In the genomic region with DNA sequence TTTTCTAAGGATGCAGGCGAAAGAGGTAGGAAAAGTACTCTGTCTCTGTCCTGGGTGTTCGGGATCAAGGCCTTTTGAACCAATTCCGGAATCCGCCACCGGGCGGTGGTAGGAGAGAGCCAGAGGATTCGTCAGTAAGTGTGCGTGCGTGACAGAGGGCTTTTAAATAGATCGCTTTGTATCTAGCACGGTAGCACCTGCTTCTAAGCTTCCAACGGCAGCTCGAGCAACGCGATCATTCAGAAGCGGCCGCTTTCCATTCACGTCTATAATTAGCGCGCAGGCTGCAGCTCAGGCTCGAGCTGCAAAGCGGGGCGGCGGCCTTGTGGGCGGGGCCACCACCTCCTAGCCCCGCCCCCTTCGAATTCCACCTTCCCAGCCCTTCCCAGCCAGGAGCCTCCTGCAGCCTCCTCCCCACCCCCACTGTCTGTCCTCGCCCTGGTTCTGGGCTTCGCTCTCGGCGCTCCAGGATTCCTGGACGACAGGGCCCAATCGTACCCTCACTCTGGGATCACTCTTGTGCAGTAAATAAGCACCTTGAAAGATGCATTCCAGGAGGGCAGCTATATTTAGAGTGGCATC, we compare ENCODE assay signal across 8 cellular contexts.
DNase-seq lines count a peak whose midpoint lies in the region; ATAC-seq and TF ChIP-seq lines count a peak whose summit lies in the region.

No MANE protein-coding gene starts in this region.

- intact Hi-C loops in head of caudate nucleus (cut with DNase I): loop anchor here (10.0 kb wide), 2 partner anchors 93 to 363 kb away; no protein-coding TSS in a partner anchor

- CTCF ChIA-PET in activated naive CD4-positive, alpha-beta T cell treated with anti-CD3 and anti-CD28 coated beads, Interleukin-2, amount 10 ng/mL, durations not matched to agents 7 days and 5 days (lab: Charles Lee): interaction anchor here (0.9 to 1.7 kb wide), 4 partner anchors 9 to 1208 kb away, joined by 3 to 8 read pairs (median 6); no protein-coding TSS in a partner anchor

- H3K27me3 Mint-ChIP-seq in activated naive CD4-positive, alpha-beta T cell treated with anti-CD3 and anti-CD28 coated beads, Interleukin-2, amount 10 ng/mL, durations not matched to agents 7 days and 5 days: peaks cover 32% of the 10 kb centered on the region
- H3K27me3 Mint-ChIP-seq in neural crest cell (ENCODE audit: low read depth): no peaks in the 10 kb centered on the region

- peak; percentile 50 for DNase-seq in activated CD4-positive, alpha-beta T cell treated with anti-CD3 and anti-CD28 coated beads for 48 hours
- no peak for DNase-seq in activated CD4-positive, alpha-beta T cell treated with anti-CD3 and anti-CD28 coated beads for 4 hours
- DNase-seq in NCI-H2029 treated with DMSO at 0.1 percent for 48 hours (lab: John Stamatoyannopoulos, UW) (peak; percentile 88), head of caudate nucleus (peak; percentile 74 to 96 (median 88)), neural crest cell (ENCODE audit: low read depth, low spot score) (peak; percentile 71)
- DNase-seq in activated naive CD4-positive, alpha-beta T cell treated with anti-CD3 and anti-CD28 coated beads, Interleukin-2, amount 10 ng/mL, durations not matched to agents 7 days and 5 days: peak; percentile 50

- H3K27ac Mint-ChIP-seq in activated naive CD4-positive, alpha-beta T cell treated with anti-CD3 and anti-CD28 coated beads, Interleukin-2, amount 10 ng/mL, durations not matched to agents 7 days and 5 days: no peak overlapping the region
- peak overlapping the region; percentile 93 for H3K27ac Mint-ChIP-seq in neural crest cell (ENCODE audit: unreplicated experiment)

- H3K4me3 Mint-ChIP-seq in activated naive CD4-positive, alpha-beta T cell treated with anti-CD3 and anti-CD28 coated beads, Interleukin-2, amount 10 ng/mL, durations not matched to agents 7 days and 5 days: peak overlapping the region; percentile 19
- H3K4me3 Mint-ChIP-seq in neural crest cell: peak overlapping the region; percentile 90

- H3K36me3 Mint-ChIP-seq in activated naive CD4-positive, alpha-beta T cell treated with anti-CD3 and anti-CD28 coated beads, Interleukin-2, amount 10 ng/mL, durations not matched to agents 7 days and 5 days: no peaks in the 10 kb centered on the region
- no peaks in the 10 kb centered on the region for H3K36me3 Mint-ChIP-seq in neural crest cell (ENCODE audit: low read depth)

- ATAC-seq in GM18502 (IDR thresholded peaks at IDR 0.05; ENCODE audit: poor library complexity, unreplicated experiment) (no peak), HG02571 (IDR thresholded peaks at IDR 0.05; ENCODE audit: unreplicated experiment) (no peak)

- peak; percentile 61 for TF ChIP-seq CTCF in neural crest cell (conservative IDR thresholded peaks at IDR 0.05)

- H3K9me3 Mint-ChIP-seq in activated naive CD4-positive, alpha-beta T cell treated with anti-CD3 and anti-CD28 coated beads, Interleukin-2, amount 10 ng/mL, durations not matched to agents 7 days and 5 days: peaks cover 2% of the 10 kb centered on the region
- no peaks in the 10 kb centered on the region for H3K9me3 Mint-ChIP-seq in neural crest cell

- peaks cover 20% of the 10 kb centered on the region for H3K4me1 Mint-ChIP-seq in activated naive CD4-positive, alpha-beta T cell treated with anti-CD3 and anti-CD28 coated beads, Interleukin-2, amount 10 ng/mL, durations not matched to agents 7 days and 5 days
- H3K4me1 Mint-ChIP-seq in neural crest cell: peaks cover 21% of the 10 kb centered on the region

Comparison
In these comparisons a context has a peak if more than half of its experiments do, and no peak if none do; other contexts are left out.
1. DNase-seq: peak in activated CD4-positive, alpha-beta T cell treated with anti-CD3 and anti-CD28 coated beads for 48 hours (single experiment), NCI-H2029 treated with DMSO at 0.1 percent for 48 hours (single experiment), activated naive CD4-positive, alpha-beta T cell treated with anti-CD3 and anti-CD28 coated beads, Interleukin-2, amount 10 ng/mL, durations not matched to agents 7 days and 5 days (single experiment), head of caudate nucleus (42 of 42) and neural crest cell (single experiment); none in activated CD4-positive, alpha-beta T cell treated with anti-CD3 and anti-CD28 coated beads for 4 hours (0 of 2).